Comparison of ENCODE assay signal across 20 cellular contexts in genomic region chr17:73541561-73541981, GRCh38.
DNase-seq lines count a peak whose midpoint lies in the region; ATAC-seq and TF ChIP-seq lines count a peak whose summit lies in the region.
"Had no signal": no experiment of that assay in that cellular context is flagged by ENCODE, and none has a peak within 500 bp of the region (broad histone marks: within the 10 kb centered on the region; RNA-seq: fewer than 3 reads in every experiment).

No MANE protein-coding gene starts in this region.

- TF ChIP-seq POLR2A in breast epithelium (IDR thresholded peaks at IDR 0.05) (no peak), esophagus squamous epithelium (IDR thresholded peaks at IDR 0.05) (no peak)

- POLR2A ChIA-PET in GM10248 (lab: Yijun Ruan, JAX), result no interaction called here

- H3K27ac ChIP-seq in mammary epithelial cell (ENCODE audit: insufficient read depth, low read depth, low read length) (no peak overlapping the region), breast epithelium (no peak overlapping the region), WERI-Rb-1 (peak overlapping the region; percentile 23), esophagus squamous epithelium (peak overlapping the region in 3 of 4 donors; percentile 49 to 56 (median 49)), left ventricle myocardium inferior (replicated peaks) (no peak overlapping the region)
- H3K27ac ChIP-seq: C4-2B, SK-N-MC had no signal

- CTCF ChIA-PET in mammary epithelial cell (lab: Charles Lee; ENCODE audit: low non-redundant PET) (no interaction called here), GM10248 (lab: Yijun Ruan, JAX) (no interaction called here)

- no TSS peak for BruUV-seq in mammary epithelial cell (replicated peaks; lab: Mats Ljungman, UMichigan)

- WGBS in mammary epithelial cell (ENCODE audit: low coverage, missing lambda C conversion rate), result 68% methylated on average over 9 of the region's 16 CpGs
- 35 to 61% methylated on average over 14 to 16 of the region's 16 CpGs for WGBS in esophagus squamous epithelium, 2 donors

- dilution Hi-C loops in mammary epithelial cell (cut with HindIII; ENCODE audit: low sequenced_read_pairs), result no loop called here

- no peaks in the 10 kb centered on the region for H3K27me3 Mint-ChIP-seq in activated T-cell treated with anti-CD3 and anti-CD28 coated beads, Interleukin-2, amount 50 U/mL, for 4 hours (ENCODE audit: low read depth)
- H3K27me3 Mint-ChIP-seq: T-cell had no signal

- no peaks in the 10 kb centered on the region for H3K79me2 ChIP-seq in mammary epithelial cell (ENCODE audit: insufficient read depth, low read length)

- no peak overlapping the region for H3K4me3 ChIP-seq in mammary epithelial cell (replicated peaks in 1 of 3; ENCODE audit: insufficient read depth in 1 of 3, low read depth in 2 of 3, low read length in 3 of 3)
- H3K4me3 ChIP-seq in breast epithelium, result no peak overlapping the region
- H3K4me3 ChIP-seq in WERI-Rb-1 (ENCODE audit: low read depth, low read length), result no peak overlapping the region
- peak overlapping the region in 1 of 4 donors; percentile 33 for H3K4me3 ChIP-seq in esophagus squamous epithelium
- no peak overlapping the region for H3K4me3 ChIP-seq in left ventricle myocardium inferior
- H3K4me3 ChIP-seq: SK-N-MC had no signal

- peaks cover 17% of the 10 kb centered on the region for H3K4me1 ChIP-seq in mammary epithelial cell (ENCODE audit: insufficient read depth, low read length)
- H3K4me1 ChIP-seq in breast epithelium, result no peaks in the 10 kb centered on the region
- peaks cover 0 to 34% (median 7%) of the 10 kb centered on the region in 3 donors for H3K4me1 ChIP-seq in esophagus squamous epithelium
- H3K4me1 ChIP-seq in left ventricle myocardium inferior, result no peaks in the 10 kb centered on the region

- H3K9me3 ChIP-seq in mammary epithelial cell (replicated peaks; ENCODE audit: insufficient read depth, low read length) (no peaks in the 10 kb centered on the region), breast epithelium (no peaks in the 10 kb centered on the region), WERI-Rb-1 (ENCODE audit: severe bottlenecking) (no peaks in the 10 kb centered on the region), esophagus squamous epithelium (no peaks in the 10 kb centered on the region), left ventricle myocardium inferior (replicated peaks) (no peaks in the 10 kb centered on the region)

- ATAC-seq in activated T-cell treated with anti-CD3 and anti-CD28 coated beads, Interleukin-2, amount 50 U/mL, for 4 hours, result no peak
- ATAC-seq: PC-3, Right ventricle myocardium inferior, T-cell had no signal

- H3K36me3 ChIP-seq in mammary epithelial cell (ENCODE audit: insufficient read depth, low read length) (no peaks in the 10 kb centered on the region), breast epithelium (no peaks in the 10 kb centered on the region), WERI-Rb-1 (no peaks in the 10 kb centered on the region; the same call in 1 of the 2 replicates), esophagus squamous epithelium (no peaks in the 10 kb centered on the region), left ventricle myocardium inferior (no peaks in the 10 kb centered on the region)

- H4K20me1 ChIP-seq in mammary epithelial cell (ENCODE audit: insufficient read depth, low read length), result no peaks in the 10 kb centered on the region

- H3K4me3 Mint-ChIP-seq in activated T-cell treated with anti-CD3 and anti-CD28 coated beads, Interleukin-2, amount 50 U/mL, for 4 hours, result no peak overlapping the region
- H3K4me3 Mint-ChIP-seq: T-cell had no signal

- intact Hi-C loops in mammary epithelial cell (cut with micrococcal nuclease) (no loop called here), breast epithelium (cut with DNase I; ENCODE audit: low total_unique reads) (no loop called here), esophagus squamous epithelium (cut with DNase I) (no loop called here), left ventricle myocardium inferior (cut with micrococcal nuclease) (no loop called here)

- in situ Hi-C loops in mammary epithelial cell (cut with MboI; ENCODE audit: low sequenced_read_pairs in 2 of 2), result no loop called here

- DNase-seq in mammary epithelial cell (peak; percentile 9), breast epithelium (ENCODE audit: low spot score in 2 of 2) (no peak), WERI-Rb-1 (no peak), esophagus squamous epithelium (lab: John Stamatoyannopoulos, UW) (no peak), GM10248 (ENCODE audit: extremely low spot score) (no peak), left ventricle myocardium inferior (no peak), superior temporal gyrus (ENCODE audit: extremely low spot score) (no peak)
- no peak for DNase-seq in activated T-cell treated with anti-CD3 and anti-CD28 coated beads, Interleukin-2, amount 50 U/mL, for 4 hours
- DNase-seq: 8988T, DMS79 treated with DMSO at 0.1 percent for 48 hours, Karpas-422, NCI-H1417, NCI-H2029 treated with DMSO at 0.1 percent for 48 hours, NCI-H226, NCI-H69, PC-3, T-cell had no signal

- H3K4me2 ChIP-seq in mammary epithelial cell (ENCODE audit: insufficient read depth, low read depth, low read length), result no peak overlapping the region

- H3K27me3 ChIP-seq in mammary epithelial cell (ENCODE audit: insufficient read depth, low read length) (no peaks in the 10 kb centered on the region), breast epithelium (no peaks in the 10 kb centered on the region), WERI-Rb-1 (ENCODE audit: insufficient read depth, low read depth, severe bottlenecking) (no peaks in the 10 kb centered on the region), esophagus squamous epithelium (peaks cover 0 to 6% (median 0%) of the 10 kb centered on the region in 4 donors), left ventricle myocardium inferior (ENCODE audit: low read depth) (peaks cover 33% of the 10 kb centered on the region)

- no peaks in the 10 kb centered on the region for H3K9me3 Mint-ChIP-seq in activated T-cell treated with anti-CD3 and anti-CD28 coated beads, Interleukin-2, amount 50 U/mL, for 4 hours
- H3K9me3 Mint-ChIP-seq: T-cell had no signal

- H3K36me3 Mint-ChIP-seq in activated T-cell treated with anti-CD3 and anti-CD28 coated beads, Interleukin-2, amount 50 U/mL, for 4 hours (ENCODE audit: insufficient read depth), result no peaks in the 10 kb centered on the region
- H3K36me3 Mint-ChIP-seq: T-cell had no signal

- H2AFZ ChIP-seq in mammary epithelial cell (ENCODE audit: low read depth, low read length), result no peak overlapping the region

- TF ChIP-seq CTCF in mammary epithelial cell (conservative IDR thresholded peaks at IDR 0.05 in 1 of 2, IDR thresholded peaks at IDR 0.05 in 1 of 2; ENCODE audit: extremely low read depth in 1 of 2, insufficient read depth in 1 of 2, low read depth in 1 of 2, low read length in 2 of 2), result no peak
- TF ChIP-seq CTCF in breast epithelium (IDR thresholded peaks at IDR 0.05), result no peak
- no peak for TF ChIP-seq CTCF in WERI-Rb-1 (IDR thresholded peaks at IDR 0.05; ENCODE audit: low read depth, low read length)
- TF ChIP-seq CTCF in esophagus squamous epithelium (IDR thresholded peaks at IDR 0.05), result no peak
- TF ChIP-seq CTCF in GM10248 (IDR thresholded peaks at IDR 0.05; ENCODE audit: control extremely low read depth, extremely low read depth, low read depth, missing control alignments), result no peak
- TF ChIP-seq CTCF in left ventricle myocardium inferior (IDR thresholded peaks at IDR 0.05; ENCODE audit: borderline replicate concordance), result no peak

- no peak overlapping the region for H3K9ac ChIP-seq in mammary epithelial cell (ENCODE audit: insufficient read depth, low read length)

- H3K4me1 Mint-ChIP-seq in activated T-cell treated with anti-CD3 and anti-CD28 coated beads, Interleukin-2, amount 50 U/mL, for 4 hours (ENCODE audit: low read depth), result peaks cover 4% of the 10 kb centered on the region

Comparison
In these comparisons a context has a peak if more than half of its experiments do, and no peak if none do; other contexts are left out.
1. H3K27ac ChIP-seq: peak in WERI-Rb-1 (single experiment) and esophagus squamous epithelium (3 of 4); none in mammary epithelial cell (single experiment), breast epithelium (0 of 2) and left ventricle myocardium inferior (single experiment).